ENCODE assay signal across 16 cellular contexts in genomic region chrX:13341491-13342101, GRCh38. TPM values are rescaled to one million over a fixed set of nuclear protein-coding genes. Genes with fewer than 3 reads are reported as not detected.
DNase-seq lines count a peak whose midpoint lies in the region; ATAC-seq, FAIRE-seq and TF ChIP-seq lines count a peak whose summit lies in the region.
"Had no signal": no experiment of that assay in that cellular context is flagged by ENCODE, and none has a peak within 500 bp of the region (broad histone marks: within the 10 kb centered on the region; RNA-seq: fewer than 3 reads in every experiment).

No MANE protein-coding gene starts in this region.

- H3K36me3 ChIP-seq in kidney epithelial cell (ENCODE audit: control insufficient read depth, insufficient read depth, low read length) (no peaks in the 10 kb centered on the region), HepG2 (replicated peaks in 1 of 2; ENCODE audit: control insufficient read depth in 1 of 2, insufficient read depth in 2 of 2, low read length in 2 of 2) (no peaks in the 10 kb centered on the region)
- H3K36me3 ChIP-seq: adrenal gland, right lobe of liver had no signal

- no peak overlapping the region for H3K4me3 ChIP-seq in astrocyte of the spinal cord (ENCODE audit: low read depth, low read length)
- no peak overlapping the region for H3K4me3 ChIP-seq in kidney epithelial cell (ENCODE audit: low read depth, low read length)
- H3K4me3 ChIP-seq in HepG2 (replicated peaks in 1 of 3; ENCODE audit: insufficient read depth in 1 of 3, low read depth in 2 of 3, low read length in 3 of 3), result no peak overlapping the region
- H3K4me3 ChIP-seq: adrenal gland, PC-9, right lobe of liver had no signal

- 100% methylated on average over 1 of the region's 3 CpGs for WGBS in HepG2 (ENCODE audit: low lambda C conversion rate)

- H2AFZ ChIP-seq in HepG2 (ENCODE audit: low read length), result no peak overlapping the region
- H2AFZ ChIP-seq: PC-9 had no signal

- no peak overlapping the region for H3K4me2 ChIP-seq in HepG2 (ENCODE audit: low read depth, low read length)
- H3K4me2 ChIP-seq: PC-9 had no signal

- no peaks in the 10 kb centered on the region for H3K9me3 ChIP-seq in HepG2 (ENCODE audit: low read length)
- H3K9me3 ChIP-seq: adrenal gland, right lobe of liver had no signal

- no peak for TF ChIP-seq POLR2A in HepG2 (IDR thresholded peaks at IDR 0.05; ENCODE audit: insufficient read depth in 1 of 2, low read depth in 2 of 2, low read length in 2 of 2)

- TF ChIP-seq CTCF in astrocyte of the spinal cord (IDR thresholded peaks at IDR 0.05; ENCODE audit: low read depth, low read length) (no peak), kidney epithelial cell (IDR thresholded peaks at IDR 0.05; ENCODE audit: insufficient read depth, low read length, poor library complexity, severe bottlenecking) (no peak), HepG2 (CRISPR knock-in tag; IDR thresholded peaks at IDR 0.05) (no peak)

- no peaks in the 10 kb centered on the region for H3K4me1 ChIP-seq in HepG2 (ENCODE audit: insufficient read depth, low read length)
- H3K4me1 ChIP-seq: adrenal gland, right lobe of liver had no signal

- no peaks in the 10 kb centered on the region for H4K20me1 ChIP-seq in HepG2 (ENCODE audit: insufficient read depth, low read length)

- no peak overlapping the region for H3K27ac ChIP-seq in HepG2 (ENCODE audit: extremely low read length, insufficient read depth, low read length)
- H3K27ac ChIP-seq: adrenal gland, PC-9, right lobe of liver had no signal

- no peak for FAIRE-seq in HepG2 (lab: Jason Lieb, UNC)

- ATAC-seq in HepG2, result no peak
- ATAC-seq: right lobe of liver had no signal

- CTCF ChIA-PET in HepG2 (lab: Yijun Ruan, JAX; ENCODE audit: low intra/inter-chr PET ratio, low total read pairs), result no interaction called here

- H3K27me3 ChIP-seq in kidney epithelial cell (ENCODE audit: control insufficient read depth, insufficient read depth, low read length) (no peaks in the 10 kb centered on the region), HepG2 (ENCODE audit: control insufficient read depth in 1 of 2, insufficient read depth in 2 of 2, low read length in 2 of 2) (no peaks in the 10 kb centered on the region)
- H3K27me3 ChIP-seq: right lobe of liver had no signal

- peak; percentile 16 for DNase-seq in EH (ENCODE audit: low read depth)
- peak; percentile 5 for DNase-seq in HS-5 (ENCODE audit: low read depth)
- peak; percentile 41 for DNase-seq in astrocyte of the spinal cord (ENCODE audit: low read depth, low spot score)
- peak; percentile 41 for DNase-seq in kidney epithelial cell (ENCODE audit: low read depth)
- no peak for DNase-seq in NCI-H774 (lab: John Stamatoyannopoulos, UW)
- DNase-seq in HepG2 (ENCODE audit: low spot score), result no peak
- no peak for DNase-seq in SIG-M5 treated with dmso at 0.1 percent for 504 hours (lab: John Stamatoyannopoulos, UW; ENCODE audit: unreplicated experiment)
- DNase-seq: adrenal gland, C1 segment of cervical spinal cord, DMS53, NCI-H1105 treated with DMSO at 0.1 percent for 48 hours, PC-9, right lobe of liver had no signal

- in situ Hi-C loops in astrocyte of the spinal cord (cut with HindIII; ENCODE audit: low sequenced_read_pairs) (no loop called here), HepG2 (cut with HindIII; ENCODE audit: extremely low pct_ligation_motif_present, low pct_unique_long_range_greater_than_20kb) (no loop called here)

- no peaks in the 10 kb centered on the region for H3K79me2 ChIP-seq in HepG2 (ENCODE audit: insufficient read depth, low read length)

- BruUV-seq in HepG2 (replicated peaks; lab: Mats Ljungman, UMichigan), result no TSS peak

- POLR2A ChIA-PET in HepG2 (lab: Yijun Ruan, JAX), result no interaction called here

- TF ChIP-seq EP300 in HepG2 (IDR thresholded peaks at IDR 0.05; ENCODE audit: low read depth in 2 of 2, low read length in 2 of 2), result no peak
- no peak for TF ChIP-seq EP300 in HepG2 (CRISPR knock-in tag; IDR thresholded peaks at IDR 0.05; ENCODE audit: borderline replicate concordance)

- no peak for TF ChIP-seq RAD21 in HepG2 (CRISPR knock-in tag; IDR thresholded peaks at IDR 0.05)

- intact Hi-C loops in HepG2 (cut with micrococcal nuclease; ENCODE audit: unreplicated experiment), result no loop called here

- no peak overlapping the region for H3K9ac ChIP-seq in HepG2 (ENCODE audit: insufficient read depth, low read depth, low read length)

TF ChIP-seq in HepG2, 621 proteins besides CTCF, POLR2A, EP300 and RAD21 (continues in another document):
- TF ChIP-seq ESRRA (CRISPR knock-in tag; IDR thresholded peaks at IDR 0.05; ENCODE audit: low read depth) (no peak), PCBP1 (IDR thresholded peaks at IDR 0.05; ENCODE audit: borderline replicate concordance, low read depth, low read length) (no peak), RORA (CRISPR knock-in tag; IDR thresholded peaks at IDR 0.05) (no peak), ZNF646 (CRISPR knock-in tag; IDR thresholded peaks at IDR 0.05) (no peak)

RNA-seq across cellular contexts. Expression of gene ATXN3L, which starts 21.7 kb away (rescaled TPM):
- total RNA-seq in kidney epithelial cell (not detected in 2 replicates), HepG2 (2016; rRNA removed; fragmentation: Illumina TruSeq; extraction: Trizol) (not detected in 2 replicates)
- total RNA-seq in HepG2 (2016; cell fraction: cytosol; rRNA removed; fragmentation: Illumina TruSeq; extraction: Trizol; ENCODE audit: low read depth), result not detected in 2 replicates
- not detected in 2 replicates for total RNA-seq in HepG2 (2016; cell fraction: insoluble cytoplasmic fraction; rRNA removed; fragmentation: Illumina TruSeq; extraction: Trizol)
- total RNA-seq in HepG2 (2016; cell fraction: membrane; rRNA removed; fragmentation: Illumina TruSeq; extraction: Trizol), result not detected in 2 replicates
- total RNA-seq in HepG2 (2016; cell fraction: nucleus; rRNA removed; fragmentation: Illumina TruSeq; extraction: Trizol), result not detected in 2 replicates
- not detected in 2 replicates for polyA plus RNA-seq in HepG2 (2011; rRNA removed)
- polyA plus RNA-seq in HepG2 (2011; cell fraction: cytosol; rRNA removed), result not detected in 2 replicates
- polyA plus RNA-seq in HepG2 (2011; cell fraction: nucleus; rRNA removed), result not detected in 2 replicates
- not detected in 2 replicates for polyA plus RNA-seq in HepG2 (2012)
- polyA plus RNA-seq in HepG2 (2016; cell fraction: cytosol; fragmentation: Illumina TruSeq; extraction: Trizol; ENCODE audit: low read depth), result not detected in 2 replicates
- not detected in 2 replicates for polyA plus RNA-seq in HepG2 (2016; cell fraction: insoluble cytoplasmic fraction; fragmentation: Illumina TruSeq; extraction: Trizol; ENCODE audit: low read depth)
- polyA plus RNA-seq in HepG2 (2016; cell fraction: membrane; fragmentation: Illumina TruSeq; extraction: Trizol; ENCODE audit: low read depth), result not detected in 2 replicates
- not detected in 2 replicates for polyA plus RNA-seq in HepG2 (2016; cell fraction: nucleus; fragmentation: Illumina TruSeq; extraction: Trizol; ENCODE audit: insufficient read depth, low read depth)
- not detected in 2 replicates for polyA minus RNA-seq in HepG2 (2011; rRNA and poly(A)+ RNA removed; ENCODE audit: low replicate concordance)
- not detected in 2 replicates for polyA minus RNA-seq in HepG2 (2011; cell fraction: cytosol; rRNA and poly(A)+ RNA removed)
- polyA minus RNA-seq in HepG2 (2011; cell fraction: nucleus; rRNA and poly(A)+ RNA removed), result not detected in 2 replicates
- total RNA-seq: activated T-helper 1 cell treated with anti-CD3 and anti-CD28 coated beads, Interleukin-12 subunit alpha, Interleukin-12 subunit beta, Interleukin-2, Interleukin-4 antibody, amounts not matched to agents 30 ng/mL and 10 ng/mL and 1 ng/mL, durations not matched to agents 14 hours and 24 hours and 36 hours; adrenal gland; H4; mononuclear cell; PC-9; right lobe of liver had no signal
- polyA plus RNA-seq: adrenal gland had no signal

Comparison
In these comparisons a context has a peak if more than half of its experiments do, and no peak if none do; other contexts are left out.
1. DNase-seq: peak in EH (single experiment), HS-5 (single experiment), astrocyte of the spinal cord (single experiment) and kidney epithelial cell (single experiment); none in NCI-H774 (single experiment), HepG2 (single experiment) and SIG-M5 treated with dmso at 0.1 percent for 504 hours (single experiment).